24 cellular contexts compared by ENCODE assay signal in the genomic region with DNA sequence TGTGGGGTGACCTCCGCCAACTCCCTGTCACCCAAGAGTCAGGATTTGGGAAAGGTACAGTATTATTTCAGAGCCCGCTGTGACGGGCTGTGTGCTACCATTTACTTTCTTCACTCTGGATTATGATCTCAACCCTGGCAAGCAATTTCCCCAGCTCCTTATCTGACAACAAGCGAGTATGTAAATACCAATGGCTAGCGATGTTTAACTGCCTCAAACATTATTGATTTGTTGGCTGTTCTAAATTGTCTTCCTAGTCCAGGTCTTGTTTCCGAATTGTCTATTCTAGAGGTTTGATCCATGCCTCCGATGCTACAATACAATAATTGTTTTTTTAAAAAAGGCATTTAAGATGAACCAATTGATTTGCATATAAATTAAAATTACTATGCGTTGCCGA. TPM values are rescaled to one million over a fixed set of nuclear protein-coding genes. Genes with fewer than 3 reads are reported as not detected.
DNase-seq lines count a peak whose midpoint lies in the region; ATAC-seq and TF ChIP-seq lines count a peak whose summit lies in the region.
"Had no signal": no experiment of that assay in that cellular context is flagged by ENCODE, and none has a peak within 500 bp of the region (broad histone marks: within the 10 kb centered on the region; RNA-seq: fewer than 3 reads in every experiment).

No MANE protein-coding gene starts in this region.

- H3K27ac Mint-ChIP-seq in nephron progenitor cell = no peak overlapping the region
- H3K27ac Mint-ChIP-seq in effector memory CD8-positive, alpha-beta T cell = no peak overlapping the region

- H3K9ac ChIP-seq in iPS-20b (ENCODE audit: low read depth, low read length) = no peak overlapping the region
- H3K9ac ChIP-seq: BLaER1 treated with 17β-estradiol and CSF1 and Interleukin-3, amounts not matched to agents 10 nM and 100 nM had no signal

- TF ChIP-seq CTCF in nephron progenitor cell (IDR thresholded peaks at IDR 0.05) = no peak
- no peak for TF ChIP-seq CTCF in foreskin keratinocyte (conservative IDR thresholded peaks at IDR 0.05)

- DNase-seq in amniotic epithelial cell (ENCODE audit: low read depth) = peak; percentile 44
- no peak for DNase-seq in nephron progenitor cell
- no peak for DNase-seq in OCI-M1 (lab: John Stamatoyannopoulos, UW)
- no peak for DNase-seq in foreskin keratinocyte
- no peak for DNase-seq in HAP-1 (ENCODE audit: low spot score in 2 of 2)
- no peak for DNase-seq in effector memory CD8-positive, alpha-beta T cell
- DNase-seq: activated CD4-positive, alpha-beta T cell treated with anti-CD3 and anti-CD28 coated beads, Interleukin-2, amount 10 ng/mL, durations not matched to agents 24 days and 14 days; head of caudate nucleus; left cardiac atrium; mesenchymal stem cell; NCI-H1092; NCI-H1694 treated with DMSO at 0.1 percent for 48 hours; nucleus accumbens; stimulated activated CD4-positive, alpha-beta T cell treated with anti-CD3 and anti-CD28 coated beads, Interleukin-15, amount 100 ng/mL, for 24 hours; stimulated activated CD4-positive, alpha-beta T cell treated with anti-CD3 and anti-CD28 coated beads, Interleukin-4, amount 100 ng/mL, for 4 hours; transverse colon had no signal

- H3K27ac ChIP-seq in iPS-20b (ENCODE audit: low read length) (no peak overlapping the region), foreskin keratinocyte (no peak overlapping the region)
- H3K27ac ChIP-seq: BLaER1 treated with 17β-estradiol and CSF1 and Interleukin-3, amounts not matched to agents 10 nM and 100 nM; epithelial cell of prostate; prostate gland; transverse colon had no signal

- no peaks in the 10 kb centered on the region for H3K9me3 Mint-ChIP-seq in nephron progenitor cell
- peaks cover 0 to 3% of the 10 kb centered on the region in 2 donors for H3K9me3 Mint-ChIP-seq in effector memory CD8-positive, alpha-beta T cell

- no peaks in the 10 kb centered on the region for H3K36me3 ChIP-seq in iPS-20b (ENCODE audit: insufficient read depth, low read depth, low read length)
- no peaks in the 10 kb centered on the region for H3K36me3 ChIP-seq in HAP-1 (replicated peaks)
- H3K36me3 ChIP-seq: BLaER1 treated with 17β-estradiol and CSF1 and Interleukin-3, amounts not matched to agents 10 nM and 100 nM; prostate gland; transverse colon had no signal

- H3K27me3 ChIP-seq in iPS-20b (ENCODE audit: insufficient read depth, low read length) (peaks cover 98% of the 10 kb centered on the region), foreskin keratinocyte (no peaks in the 10 kb centered on the region), HAP-1 (ENCODE audit: low read depth) (no peaks in the 10 kb centered on the region)

- H3K4me1 ChIP-seq in iPS-20b (ENCODE audit: insufficient read depth, low read length) (peaks cover 41% of the 10 kb centered on the region), foreskin keratinocyte (no peaks in the 10 kb centered on the region), HAP-1 (peaks cover 10% of the 10 kb centered on the region; the same call in 1 of the 2 replicates)
- H3K4me1 ChIP-seq: BLaER1 treated with 17β-estradiol and CSF1 and Interleukin-3, amounts not matched to agents 10 nM and 100 nM; prostate gland had no signal

- peaks cover 60% of the 10 kb centered on the region for H3K4me1 Mint-ChIP-seq in nephron progenitor cell
- H3K4me1 Mint-ChIP-seq in effector memory CD8-positive, alpha-beta T cell (ENCODE audit: low read depth in 2 of 2) = peaks cover 0 to 1% of the 10 kb centered on the region in 2 donors

- H3K4me3 ChIP-seq in iPS-20b (ENCODE audit: low read length) (peak overlapping the region; percentile 56), HAP-1 (no peak overlapping the region)
- H3K4me3 ChIP-seq: BLaER1 treated with 17β-estradiol and CSF1 and Interleukin-3, amounts not matched to agents 10 nM and 100 nM; GM12878; K562; prostate gland; transverse colon had no signal

- in situ Hi-C loops in HAP-1 (cut with MboI; ENCODE audit: low sequenced_read_pairs) = loop anchor here (25.0 kb wide), 1 partner anchor 647 kb away; no protein-coding TSS in a partner anchor

- no peaks in the 10 kb centered on the region for H3K9me3 ChIP-seq in iPS-20b (ENCODE audit: insufficient read depth, low read depth, low read length)
- no peaks in the 10 kb centered on the region for H3K9me3 ChIP-seq in HAP-1
- H3K9me3 ChIP-seq: prostate gland, transverse colon had no signal

- H3K27me3 Mint-ChIP-seq in nephron progenitor cell (ENCODE audit: low read depth, poor library complexity) = peaks cover 97% of the 10 kb centered on the region
- H3K27me3 Mint-ChIP-seq in effector memory CD8-positive, alpha-beta T cell = peaks cover 49 to 75% of the 10 kb centered on the region in 2 donors

- H3K36me3 Mint-ChIP-seq in nephron progenitor cell (ENCODE audit: low read depth) = no peaks in the 10 kb centered on the region
- no peaks in the 10 kb centered on the region for H3K36me3 Mint-ChIP-seq in effector memory CD8-positive, alpha-beta T cell (ENCODE audit: insufficient read depth)

- no peak for ATAC-seq in foreskin keratinocyte
- no peak for ATAC-seq in effector memory CD8-positive, alpha-beta T cell (replicated peaks)
- ATAC-seq: activated naive CD4-positive, alpha-beta T cell treated with anti-CD3 and anti-CD28 coated beads, Interleukin-2, amount 50 U/mL, for 72 hours; GM12878; K562; left cardiac atrium had no signal

- peak overlapping the region; percentile 23 for H3K4me3 Mint-ChIP-seq in nephron progenitor cell
- no peak overlapping the region for H3K4me3 Mint-ChIP-seq in effector memory CD8-positive, alpha-beta T cell
- H3K4me3 Mint-ChIP-seq: activated CD4-positive, alpha-beta T cell treated with anti-CD3 and anti-CD28 coated beads, Interleukin-2, amount 10 ng/mL, durations not matched to agents 24 days and 14 days had no signal

RNA-seq across cellular contexts. Expression of a gene that starts 17.7 kb away (rescaled TPM):
- total RNA-seq in foreskin keratinocyte = 22.2 and 27.1 TPM in 2 replicates
- polyA plus RNA-seq in foreskin keratinocyte = 15.4 and 19.3 TPM in 2 replicates
- total RNA-seq: activated CD8-positive, alpha-beta memory T cell treated with anti-CD3 and anti-CD28 coated beads for 36 hours; activated naive CD4-positive, alpha-beta T cell treated with anti-CD3 and anti-CD28 coated beads, Interleukin-2, amount 50 U/mL, for 72 hours; GM12878; K562 had no signal
- polyA plus RNA-seq: GM12878 had no signal
